Comparison of ENCODE assay signal across 1 cellular context in genomic region chr12:111570090-111570961, GRCh38.
TF ChIP-seq lines count a peak whose summit lies in the region.

No MANE protein-coding gene starts in this region.

TF ChIP-seq in WTC11, 78 proteins besides CTCF, POLR2A, EP300 and RAD21 (continued from another document):
- TF ChIP-seq ZNF281 (CRISPR knock-in tag; IDR thresholded peaks at IDR 0.05) (no peak), SOX15 (CRISPR knock-in tag; IDR thresholded peaks at IDR 0.05) (no peak), ZNF263 (CRISPR knock-in tag; IDR thresholded peaks at IDR 0.05; ENCODE audit: low read depth) (no peak), ERG (CRISPR knock-in tag; IDR thresholded peaks at IDR 0.05) (no peak)
